In the genomic region with DNA sequence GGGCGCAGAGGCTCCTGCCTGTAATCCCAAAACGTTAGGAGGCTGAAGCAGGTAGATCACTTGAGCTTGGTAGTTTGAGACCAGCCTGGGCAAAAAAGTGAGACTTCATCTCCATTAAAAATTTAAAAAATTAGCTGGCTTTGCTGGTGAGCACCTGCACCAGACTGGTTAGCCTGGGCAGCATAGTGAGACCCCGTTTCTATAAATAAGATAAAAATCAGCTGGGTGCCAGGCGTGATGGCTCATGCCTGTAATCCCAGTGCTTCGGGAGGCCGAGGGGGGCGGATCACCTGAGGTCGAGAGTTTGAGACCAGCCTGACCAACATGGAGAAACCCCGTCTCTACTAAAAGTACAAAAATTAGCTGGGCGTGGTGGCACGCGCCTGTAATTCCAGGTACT, we compare ENCODE assay signal across 2 cellular contexts.
TF ChIP-seq lines count a peak whose summit lies in the region.

No MANE protein-coding gene starts in this region.

TF ChIP-seq in WTC11, 78 proteins besides CTCF, POLR2A, EP300 and RAD21:
- TF ChIP-seq NFATC4 (CRISPR knock-in tag; IDR thresholded peaks at IDR 0.05) (no peak), ETV6 (CRISPR knock-in tag; IDR thresholded peaks at IDR 0.05) (no peak), ZNF121 (CRISPR knock-in tag; IDR thresholded peaks at IDR 0.05) (peak; percentile 84)

TF ChIP-seq in H1, 55 proteins besides CTCF, POLR2A, EP300 and RAD21:
- no peak for TF ChIP-seq CHD2 (IDR thresholded peaks at IDR 0.05; ENCODE audit: low read length)
- no peak for TF ChIP-seq GABPA (IDR thresholded peaks at IDR 0.05; ENCODE audit: borderline replicate concordance, insufficient read depth, low read length)
- TF ChIP-seq KDM1A (IDR thresholded peaks at IDR 0.05; ENCODE audit: borderline replicate concordance, low read length), result peak; percentile 51; the same call in 1 of the 2 replicates
- TF ChIP-seq SIRT6 (IDR thresholded peaks at IDR 0.05; ENCODE audit: low read length), result no peak
- no peak for TF ChIP-seq NRF1 (IDR thresholded peaks at IDR 0.05; ENCODE audit: low read depth, low read length)
- TF ChIP-seq TBP (IDR thresholded peaks at IDR 0.05; ENCODE audit: low read depth, low read length), result no peak
TF ChIP-seq in H1: peak in this region for 1.
